ENCODE assay signal across 8 cellular contexts in the genomic region with DNA sequence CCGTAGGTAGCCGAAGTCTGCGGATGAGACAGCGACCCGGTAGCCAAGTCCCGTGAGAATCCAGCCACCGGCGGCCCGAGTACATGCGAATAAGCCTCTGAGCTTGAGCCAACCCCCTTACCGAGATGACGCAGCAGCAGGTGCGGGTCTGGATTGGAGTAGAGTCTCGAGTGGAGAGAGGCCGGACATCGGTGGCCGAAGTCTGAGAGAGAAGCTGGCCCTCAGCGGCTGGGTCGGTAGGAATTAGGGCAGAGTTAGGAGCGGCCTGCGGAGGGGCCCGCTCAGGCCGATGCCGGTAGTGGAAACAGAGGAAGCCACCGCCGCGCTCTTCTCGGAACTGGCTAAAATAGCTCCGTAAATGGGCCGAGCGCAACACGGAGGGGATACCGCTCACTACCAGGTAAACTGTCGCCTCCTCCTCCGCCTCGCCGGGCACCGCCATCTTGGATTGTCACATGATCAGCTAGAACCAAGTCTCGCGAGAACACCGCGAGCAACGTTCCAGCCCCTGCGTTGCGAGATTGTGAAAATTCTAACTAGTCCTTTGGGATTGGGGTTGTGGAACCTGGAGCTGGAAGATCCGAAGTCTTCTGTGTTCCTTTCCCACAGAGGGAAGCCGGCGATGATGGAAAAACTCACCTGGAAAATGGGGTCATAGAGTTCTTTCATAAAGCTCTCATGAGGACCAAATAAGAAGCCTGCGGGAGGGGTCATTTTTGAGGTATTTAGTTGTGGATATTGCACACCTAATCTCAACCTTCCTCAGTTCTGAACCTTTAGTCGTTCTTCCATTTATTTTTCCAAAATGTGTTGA. TPM values are rescaled to one million over a fixed set of nuclear protein-coding genes. Genes with fewer than 3 reads are reported as not detected.
A peak's percentile ranks its signal among the peaks of the same experiment; 100 is the strongest.
DNase-seq lines count a peak whose midpoint lies in the region; ATAC-seq, FAIRE-seq and TF ChIP-seq lines count a peak whose summit lies in the region.

A gene with protein sequence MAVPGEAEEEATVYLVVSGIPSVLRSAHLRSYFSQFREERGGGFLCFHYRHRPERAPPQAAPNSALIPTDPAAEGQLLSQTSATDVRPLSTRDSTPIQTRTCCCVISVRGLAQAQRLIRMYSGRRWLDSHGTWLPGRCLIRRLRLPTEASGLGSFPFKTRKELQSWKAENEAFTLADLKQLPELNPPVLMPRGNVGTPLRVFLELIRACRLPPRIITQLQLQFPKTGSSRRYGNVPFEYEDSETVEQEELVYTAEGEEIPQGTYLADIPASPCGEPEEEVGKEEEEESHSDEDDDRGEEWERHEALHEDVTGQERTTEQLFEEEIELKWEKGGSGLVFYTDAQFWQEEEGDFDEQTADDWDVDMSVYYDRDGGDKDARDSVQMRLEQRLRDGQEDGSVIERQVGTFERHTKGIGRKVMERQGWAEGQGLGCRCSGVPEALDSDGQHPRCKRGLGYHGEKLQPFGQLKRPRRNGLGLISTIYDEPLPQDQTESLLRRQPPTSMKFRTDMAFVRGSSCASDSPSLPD (minus strand): TSS at position 467 of the 814 bp plus-strand sequence. CDS start 25 bp downstream, at position 442.

- H3K27me3 ChIP-seq in CD4-positive, alpha-beta memory T cell (ENCODE audit: insufficient read depth, low read length), result no peaks in the 10 kb centered on the region
- no peaks in the 10 kb centered on the region for H3K27me3 ChIP-seq in esophagus squamous epithelium
- no peaks in the 10 kb centered on the region for H3K27me3 ChIP-seq in muscle layer of colon (ENCODE audit: control insufficient read depth in 1 of 2, insufficient read depth in 2 of 2, low read length in 2 of 2)

- H3K9me3 ChIP-seq in CD4-positive, alpha-beta memory T cell (ENCODE audit: control insufficient read depth in 1 of 2, low read length in 2 of 2), result no peaks in the 10 kb centered on the region
- H3K9me3 ChIP-seq in KOPT-K1 (ENCODE audit: insufficient read depth, low read length, poor library complexity, severe bottlenecking) (no peaks in the 10 kb centered on the region), esophagus squamous epithelium (no peaks in the 10 kb centered on the region), muscle layer of colon (ENCODE audit: low read length) (no peaks in the 10 kb centered on the region)

- peaks cover 25% of the 10 kb centered on the region for H3K4me1 ChIP-seq in CD4-positive, alpha-beta memory T cell (ENCODE audit: insufficient read depth, low read length)
- peaks cover 14 to 30% (median 15%) of the 10 kb centered on the region in 3 donors for H3K4me1 ChIP-seq in esophagus squamous epithelium
- peaks cover 19% of the 10 kb centered on the region for H3K4me1 ChIP-seq in muscle layer of colon (ENCODE audit: insufficient read depth, low read length)

- CTCF ChIA-PET in CD4-positive, alpha-beta memory T cell (lab: Charles Lee; ENCODE audit: partially characterized antibody), result interaction anchor here (1.1 to 2.0 kb wide), 9 partner anchors 10 to 101 kb away, joined by 3 to 14 read pairs (median 5); a partner anchor contains a TSS

- TF ChIP-seq CTCF in esophagus squamous epithelium (IDR thresholded peaks at IDR 0.05), result peak in 1 of 6 experiments; percentile 12

- H3K27ac ChIP-seq in CD4-positive, alpha-beta memory T cell (ENCODE audit: low read depth, low read length), result peak within 1 kb of the TSS; percentile 90
- H3K27ac ChIP-seq in KOPT-K1 (ENCODE audit: low read depth, low read length, poor library complexity, severe bottlenecking), result peak within 1 kb of the TSS; percentile 70
- peak within 1 kb of the TSS; percentile 83 to 94 (median 86) for H3K27ac ChIP-seq in esophagus squamous epithelium
- peak within 1 kb of the TSS; percentile 89 for H3K27ac ChIP-seq in muscle layer of colon (ENCODE audit: low read depth, low read length)

- TF ChIP-seq POLR2A in esophagus squamous epithelium (IDR thresholded peaks at IDR 0.05), result peak in 2 of 4 donors; percentile 28 to 50

- intact Hi-C loops in CD4-positive, alpha-beta memory T cell (cut with micrococcal nuclease), result loop anchor here (1.0 kb wide), 2 partner anchors 10 to 21 kb away; a partner anchor contains a TSS
- intact Hi-C loops in activated T-helper 1 cell treated with anti-CD3 and anti-CD28 coated beads, Interleukin-12 subunit alpha, Interleukin-12 subunit beta, Interleukin-2, Interleukin-4 antibody, amounts not matched to agents 30 ng/mL and 10 ng/mL and 1 ng/mL, durations not matched to agents 14 hours and 24 hours and 36 hours (cut with micrococcal nuclease), result loop anchor here (1.0 to 5.0 kb wide), 3 partner anchors 10 to 593 kb away; a partner anchor contains a TSS
- intact Hi-C loops in esophagus squamous epithelium (cut with DNase I), result no loop called here

- POLR2A ChIA-PET in CD4-positive, alpha-beta memory T cell (lab: Charles Lee; ENCODE audit: partially characterized antibody), result interaction anchor here (0.5 to 3.7 kb wide), 27 partner anchors 9 to 968 kb away, joined by 3 to 114 read pairs (median 4); a partner anchor contains a TSS

- H3K27ac Mint-ChIP-seq in CD4-positive, alpha-beta memory T cell, result peak within 1 kb of the TSS; percentile 92 to 100 (median 98)
- H3K27ac Mint-ChIP-seq in activated T-helper 1 cell treated with anti-CD3 and anti-CD28 coated beads, Interleukin-12 subunit alpha, Interleukin-12 subunit beta, Interleukin-2, Interleukin-4 antibody, amounts not matched to agents 30 ng/mL and 10 ng/mL and 1 ng/mL, durations not matched to agents 14 hours and 24 hours and 36 hours, result peak within 1 kb of the TSS; percentile 96

- peak; percentile 65 for FAIRE-seq in RCC 7860 (lab: Jason Lieb, UNC)

- H3K36me3 Mint-ChIP-seq in CD4-positive, alpha-beta memory T cell, result peaks cover 11 to 35% of the 10 kb centered on the region in 2 donors
- H3K36me3 Mint-ChIP-seq in activated T-helper 1 cell treated with anti-CD3 and anti-CD28 coated beads, Interleukin-12 subunit alpha, Interleukin-12 subunit beta, Interleukin-2, Interleukin-4 antibody, amounts not matched to agents 30 ng/mL and 10 ng/mL and 1 ng/mL, durations not matched to agents 14 hours and 24 hours and 36 hours (ENCODE audit: low read depth), result peaks cover 5% of the 10 kb centered on the region

- H3K27me3 Mint-ChIP-seq in CD4-positive, alpha-beta memory T cell, result no peaks in the 10 kb centered on the region
- peaks cover 2% of the 10 kb centered on the region for H3K27me3 Mint-ChIP-seq in activated T-helper 1 cell treated with anti-CD3 and anti-CD28 coated beads, Interleukin-12 subunit alpha, Interleukin-12 subunit beta, Interleukin-2, Interleukin-4 antibody, amounts not matched to agents 30 ng/mL and 10 ng/mL and 1 ng/mL, durations not matched to agents 14 hours and 24 hours and 36 hours (ENCODE audit: insufficient read depth)

- ATAC-seq in GM21447 (IDR thresholded peaks at IDR 0.05; ENCODE audit: unreplicated experiment), result peak; percentile 82

- peak within 1 kb of the TSS; percentile 87 for H3K9ac ChIP-seq in muscle layer of colon (ENCODE audit: low read length)

- peak; percentile 87 to 89 (median 88) for DNase-seq in CD4-positive, alpha-beta memory T cell
- DNase-seq in RCC 7860 (ENCODE audit: low spot score) (peak; percentile 83), esophagus squamous epithelium (lab: John Stamatoyannopoulos, UW) (peak; percentile 61)
- peak; percentile 81 for DNase-seq in activated T-helper 1 cell treated with anti-CD3 and anti-CD28 coated beads, Interleukin-12 subunit alpha, Interleukin-12 subunit beta, Interleukin-2, Interleukin-4 antibody, amounts not matched to agents 30 ng/mL and 10 ng/mL and 1 ng/mL, durations not matched to agents 14 hours and 24 hours and 36 hours (ENCODE audit: low spot score)
- DNase-seq in stimulated activated CD8-positive, alpha-beta memory T cell treated with anti-CD3 and anti-CD28 coated beads, Interleukin-4, amount 100 ng/mL, for 48 hours, result peak; percentile 92

- peak within 1 kb of the TSS; percentile 87 to 100 (median 96) for H3K4me3 Mint-ChIP-seq in CD4-positive, alpha-beta memory T cell
- peak within 1 kb of the TSS; percentile 93 for H3K4me3 Mint-ChIP-seq in activated T-helper 1 cell treated with anti-CD3 and anti-CD28 coated beads, Interleukin-12 subunit alpha, Interleukin-12 subunit beta, Interleukin-2, Interleukin-4 antibody, amounts not matched to agents 30 ng/mL and 10 ng/mL and 1 ng/mL, durations not matched to agents 14 hours and 24 hours and 36 hours

- WGBS in esophagus squamous epithelium, 2 donors, result 1 to 2% methylated on average over 22 to 35 of the region's 50 CpGs

- H3K4me3 ChIP-seq in CD4-positive, alpha-beta memory T cell (ENCODE audit: low read length in 2 of 2), result peak within 1 kb of the TSS; percentile 86 to 93
- H3K4me3 ChIP-seq in esophagus squamous epithelium, result peak within 1 kb of the TSS; percentile 78 to 97 (median 88)
- H3K4me3 ChIP-seq in muscle layer of colon (ENCODE audit: low read depth in 1 of 2, low read length in 2 of 2), result peak within 1 kb of the TSS; percentile 98 to 99

- H3K4me1 Mint-ChIP-seq in CD4-positive, alpha-beta memory T cell, result peaks cover 21 to 48% (median 26%) of the 10 kb centered on the region in 4 donors
- peaks cover 27% of the 10 kb centered on the region for H3K4me1 Mint-ChIP-seq in activated T-helper 1 cell treated with anti-CD3 and anti-CD28 coated beads, Interleukin-12 subunit alpha, Interleukin-12 subunit beta, Interleukin-2, Interleukin-4 antibody, amounts not matched to agents 30 ng/mL and 10 ng/mL and 1 ng/mL, durations not matched to agents 14 hours and 24 hours and 36 hours (ENCODE audit: low read depth)

- H3K36me3 ChIP-seq in CD4-positive, alpha-beta memory T cell (ENCODE audit: insufficient read depth, low read length), result peaks cover 19% of the 10 kb centered on the region
- H3K36me3 ChIP-seq in KOPT-K1 (ENCODE audit: insufficient read depth, low read length), result peaks cover 25% of the 10 kb centered on the region; the same call in 1 of the 2 replicates
- H3K36me3 ChIP-seq in esophagus squamous epithelium, result peaks cover 5 to 32% (median 14%) of the 10 kb centered on the region in 3 donors
- peaks cover 14% of the 10 kb centered on the region for H3K36me3 ChIP-seq in muscle layer of colon (ENCODE audit: insufficient read depth, low read length)

- H3K9me3 Mint-ChIP-seq in CD4-positive, alpha-beta memory T cell, result no peaks in the 10 kb centered on the region
- no peaks in the 10 kb centered on the region for H3K9me3 Mint-ChIP-seq in activated T-helper 1 cell treated with anti-CD3 and anti-CD28 coated beads, Interleukin-12 subunit alpha, Interleukin-12 subunit beta, Interleukin-2, Interleukin-4 antibody, amounts not matched to agents 30 ng/mL and 10 ng/mL and 1 ng/mL, durations not matched to agents 14 hours and 24 hours and 36 hours

RNA-seq across cellular contexts. Expression of the gene that starts here (rescaled TPM):
- total RNA-seq in CD4-positive, alpha-beta memory T cell, result 10 to 100 TPM; 25.0 to 26.7 TPM
- 10 to 100 TPM; 11.4 to 13.4 TPM for polyA plus RNA-seq in CD4-positive, alpha-beta memory T cell
- 15.6 and 15.7 TPM in 2 replicates for total RNA-seq in activated T-helper 1 cell treated with anti-CD3 and anti-CD28 coated beads, Interleukin-12 subunit alpha, Interleukin-12 subunit beta, Interleukin-2, Interleukin-4 antibody, amounts not matched to agents 30 ng/mL and 10 ng/mL and 1 ng/mL, durations not matched to agents 14 hours and 24 hours and 36 hours
- total RNA-seq in esophagus squamous epithelium, result 10 to 100 TPM in 1 of 4 donors, 1 to 10 TPM in 3; 6.9 to 11.2 (median 7.6) TPM

Comparison
In these comparisons a context has a peak if more than half of its experiments do, and no peak if none do; other contexts are left out.
1. Peak in every context shown above with its lines: DNase-seq, ATAC-seq, H3K4me3 ChIP-seq and H3K27ac ChIP-seq.